In the genomic region with DNA sequence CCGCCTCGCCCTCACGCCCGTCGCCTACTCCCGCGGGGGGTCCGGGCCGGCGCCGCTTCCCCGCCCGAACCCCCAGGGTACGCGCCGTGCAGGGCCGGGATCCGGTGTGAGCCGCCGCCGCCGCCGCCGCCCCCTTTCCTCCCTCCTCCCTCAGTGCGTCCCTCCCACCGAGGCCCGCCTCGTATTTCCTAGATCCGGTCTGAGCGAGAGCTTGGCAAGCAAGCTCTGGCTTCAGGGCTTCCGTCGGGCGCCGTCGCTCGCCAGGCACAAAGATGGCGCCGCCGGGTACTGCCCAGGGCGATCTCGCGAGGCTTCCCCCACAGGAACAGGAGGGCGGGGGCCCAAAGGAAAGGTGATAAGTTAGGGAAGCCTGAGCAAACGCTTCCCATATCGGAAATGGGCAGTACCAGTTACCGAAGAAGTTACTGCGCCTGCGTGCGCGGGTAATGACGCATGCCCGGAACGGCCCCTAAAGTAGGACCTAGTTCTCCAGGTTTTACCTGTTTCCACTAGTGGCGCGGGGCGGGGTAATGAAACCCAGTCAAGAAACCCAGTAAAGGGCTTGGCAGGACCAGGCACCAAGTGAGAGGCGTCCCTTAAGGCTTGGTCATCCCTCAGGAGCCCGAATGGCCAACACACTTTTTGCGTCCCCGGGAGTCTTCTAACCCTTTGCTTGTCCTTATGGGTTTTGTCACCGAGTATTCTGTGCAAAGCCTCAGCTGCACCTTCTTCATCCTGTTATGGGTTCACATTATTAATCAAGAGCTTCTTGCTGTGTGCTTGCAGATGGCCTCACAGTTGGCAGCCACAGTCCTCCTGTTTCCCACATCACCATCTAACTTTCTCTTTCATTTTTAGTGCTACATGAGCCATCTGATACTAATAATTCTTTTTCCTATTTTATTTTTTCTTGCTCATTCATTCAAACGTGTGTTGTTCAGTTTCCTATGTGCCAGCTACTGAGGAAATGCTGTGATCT, we compare ENCODE assay signal across 8 cellular contexts. TPM values are rescaled to one million over a fixed set of nuclear protein-coding genes. Genes with fewer than 3 reads are reported as not detected.
DNase-seq lines count a peak whose midpoint lies in the region; ATAC-seq and TF ChIP-seq lines count a peak whose summit lies in the region.

A gene with protein sequence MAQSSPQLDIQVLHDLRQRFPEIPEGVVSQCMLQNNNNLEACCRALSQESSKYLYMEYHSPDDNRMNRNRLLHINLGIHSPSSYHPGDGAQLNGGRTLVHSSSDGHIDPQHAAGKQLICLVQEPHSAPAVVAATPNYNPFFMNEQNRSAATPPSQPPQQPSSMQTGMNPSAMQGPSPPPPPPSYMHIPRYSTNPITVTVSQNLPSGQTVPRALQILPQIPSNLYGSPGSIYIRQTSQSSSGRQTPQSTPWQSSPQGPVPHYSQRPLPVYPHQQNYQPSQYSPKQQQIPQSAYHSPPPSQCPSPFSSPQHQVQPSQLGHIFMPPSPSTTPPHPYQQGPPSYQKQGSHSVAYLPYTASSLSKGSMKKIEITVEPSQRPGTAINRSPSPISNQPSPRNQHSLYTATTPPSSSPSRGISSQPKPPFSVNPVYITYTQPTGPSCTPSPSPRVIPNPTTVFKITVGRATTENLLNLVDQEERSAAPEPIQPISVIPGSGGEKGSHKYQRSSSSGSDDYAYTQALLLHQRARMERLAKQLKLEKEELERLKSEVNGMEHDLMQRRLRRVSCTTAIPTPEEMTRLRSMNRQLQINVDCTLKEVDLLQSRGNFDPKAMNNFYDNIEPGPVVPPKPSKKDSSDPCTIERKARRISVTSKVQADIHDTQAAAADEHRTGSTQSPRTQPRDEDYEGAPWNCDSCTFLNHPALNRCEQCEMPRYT (minus strand): TSS at position 108 of the 979 bp plus-strand sequence. CDS start 29,666 bp downstream, outside the sequence.

- peaks cover 39% of the 10 kb centered on the region for H3K4me1 Mint-ChIP-seq in activated CD4-positive, alpha-beta T cell treated with anti-CD3 and anti-CD28 coated beads for 36 hours

- TF ChIP-seq CTCF in kidney epithelial cell (IDR thresholded peaks at IDR 0.05; ENCODE audit: insufficient read depth, low read length, poor library complexity, severe bottlenecking), result no peak

- H3K27ac Mint-ChIP-seq in activated CD4-positive, alpha-beta T cell treated with anti-CD3 and anti-CD28 coated beads for 36 hours, result peak within 1 kb of the TSS; percentile 95

- peak; percentile 90 for ATAC-seq in HG03442 (IDR thresholded peaks at IDR 0.05; ENCODE audit: unreplicated experiment)
- peak; percentile 88 for ATAC-seq in activated CD4-positive, alpha-beta T cell treated with anti-CD3 and anti-CD28 coated beads for 36 hours

- H3K36me3 Mint-ChIP-seq in activated CD4-positive, alpha-beta T cell treated with anti-CD3 and anti-CD28 coated beads for 36 hours (ENCODE audit: low read depth), result peaks cover 3% of the 10 kb centered on the region

- CTCF ChIA-PET in activated CD4-positive, alpha-beta T cell treated with anti-CD3 and anti-CD28 coated beads for 36 hours (lab: Charles Lee), result interaction anchor here (0.7 to 1.1 kb wide), 2 partner anchors 66 to 154 kb away, joined by 3 to 5 read pairs; no protein-coding TSS in a partner anchor

- H3K4me3 Mint-ChIP-seq in activated CD4-positive, alpha-beta T cell treated with anti-CD3 and anti-CD28 coated beads for 36 hours, result peak within 1 kb of the TSS; percentile 78

- H3K9me3 Mint-ChIP-seq in activated CD4-positive, alpha-beta T cell treated with anti-CD3 and anti-CD28 coated beads for 36 hours (ENCODE audit: low read depth), result no peaks in the 10 kb centered on the region

- H3K27ac ChIP-seq in cingulate gyrus (ENCODE audit: low read depth, low read length), result peak within 1 kb of the TSS; percentile 30

- intact Hi-C loops in activated CD4-positive, alpha-beta T cell treated with anti-CD3 and anti-CD28 coated beads for 36 hours (cut with DNase I, micrococcal nuclease), result loop anchor here (1.0 to 5.0 kb wide), 5 partner anchors 11 to 312 kb away; a partner anchor contains a TSS

- no peaks in the 10 kb centered on the region for H3K27me3 Mint-ChIP-seq in activated CD4-positive, alpha-beta T cell treated with anti-CD3 and anti-CD28 coated beads for 36 hours

- peak within 1 kb of the TSS; percentile 58 for H3K4me3 ChIP-seq in kidney epithelial cell (ENCODE audit: low read depth, low read length)

- POLR2A ChIA-PET in activated CD4-positive, alpha-beta T cell treated with anti-CD3 and anti-CD28 coated beads for 36 hours (lab: Charles Lee), result interaction anchor here (1.0 to 2.1 kb wide), 4 partner anchors 11 to 240 kb away, joined by 4 to 10 read pairs (median 6); no protein-coding TSS in a partner anchor

- H3K36me3 ChIP-seq in kidney epithelial cell (ENCODE audit: control insufficient read depth, insufficient read depth, low read length), result no peaks in the 10 kb centered on the region

- no peaks in the 10 kb centered on the region for H3K27me3 ChIP-seq in kidney epithelial cell (ENCODE audit: control insufficient read depth, insufficient read depth, low read length)

- DNase-seq in Ammon's horn (ENCODE audit: low spot score), result peak; percentile 91
- peak; percentile 70 for DNase-seq in GM19238 (ENCODE audit: insufficient read length, low spot score)
- DNase-seq in NCI-H524 (lab: John Stamatoyannopoulos, UW), result peak; percentile 95 to 99
- peak; percentile 95 for DNase-seq in activated CD4-positive, alpha-beta T cell treated with anti-CD3 and anti-CD28 coated beads for 36 hours
- DNase-seq in kidney epithelial cell (ENCODE audit: low read depth), result peak; percentile 79
- DNase-seq in stimulated activated CD4-positive, alpha-beta T cell treated with anti-CD3 and anti-CD28 coated beads, Interleukin-15, amount 100 ng/mL, for 48 hours (ENCODE audit: low read depth in 2 of 2), result peak; percentile 86

RNA-seq across cellular contexts. Expression of the gene that starts here (rescaled TPM):
- 10 to 100 TPM; 18.7 to 20.1 TPM for total RNA-seq in activated CD4-positive, alpha-beta T cell treated with anti-CD3 and anti-CD28 coated beads for 36 hours
- 35.7 and 43.3 TPM in 2 replicates for total RNA-seq in kidney epithelial cell

Comparison
In these comparisons a context has a peak if more than half of its experiments do, and no peak if none do; other contexts are left out.
1. Peak in every context shown above with its lines: DNase-seq, ATAC-seq, H3K4me3 ChIP-seq and H3K27ac ChIP-seq.